ENCODE assay signal across 18 cellular contexts in the genomic region with DNA sequence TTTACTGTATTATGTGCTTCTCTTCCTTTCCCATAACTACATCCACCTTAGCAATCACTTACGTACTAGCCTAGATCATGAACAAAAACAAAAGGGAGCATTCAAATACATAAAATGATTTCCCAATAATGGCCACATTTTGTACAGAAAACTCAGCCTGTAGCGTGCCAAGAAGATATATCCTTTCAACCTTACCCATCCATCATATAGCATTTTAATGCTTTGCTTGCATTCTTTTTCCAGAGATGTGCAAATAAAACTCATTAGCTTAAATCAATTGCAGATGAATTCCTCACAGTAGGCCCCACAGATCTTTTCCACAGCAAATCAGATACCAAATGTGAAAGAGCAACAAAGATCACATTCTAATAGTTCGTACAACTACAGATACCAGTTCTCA. TPM values are rescaled to one million over a fixed set of nuclear protein-coding genes. Genes with fewer than 3 reads are reported as not detected.
DNase-seq lines count a peak whose midpoint lies in the region; ATAC-seq and TF ChIP-seq lines count a peak whose summit lies in the region.
"Had no signal": no experiment of that assay in that cellular context is flagged by ENCODE, and none has a peak within 500 bp of the region (broad histone marks: within the 10 kb centered on the region; RNA-seq: fewer than 3 reads in every experiment).

No MANE protein-coding gene starts in this region.

- no peak for TF ChIP-seq CTCF in CD8-positive, alpha-beta T cell (IDR thresholded peaks at IDR 0.05)
- no peak for TF ChIP-seq CTCF in brain microvascular endothelial cell (IDR thresholded peaks at IDR 0.05; ENCODE audit: low read depth, low read length, missing control alignments)

- no peak for ATAC-seq in activated CD4-positive, alpha-beta T cell treated with anti-CD3 and anti-CD28 coated beads for 36 hours
- ATAC-seq in CD8-positive, alpha-beta T cell: no peak
- no peak for ATAC-seq in naive thymus-derived CD8-positive, alpha-beta T cell
- ATAC-seq in GM18868 (IDR thresholded peaks at IDR 0.05; ENCODE audit: unreplicated experiment): no peak

- H3K27ac ChIP-seq in CD8-positive, alpha-beta T cell (ENCODE audit: low read depth, low read length): no peak overlapping the region
- no peak overlapping the region for H3K27ac ChIP-seq in brain microvascular endothelial cell
- H3K27ac ChIP-seq: 22Rv1, Peyer's patch had no signal

- H3K4me3 ChIP-seq in CD8-positive, alpha-beta T cell (ENCODE audit: low read depth, low read length): no peak overlapping the region
- H3K4me3 ChIP-seq in brain microvascular endothelial cell (ENCODE audit: low read depth, low read length): no peak overlapping the region
- H3K4me3 ChIP-seq: Peyer's patch had no signal

- H3K4me1 Mint-ChIP-seq in activated CD4-positive, alpha-beta T cell treated with anti-CD3 and anti-CD28 coated beads for 36 hours: peaks cover 12% of the 10 kb centered on the region
- peaks cover 13% of the 10 kb centered on the region for H3K4me1 Mint-ChIP-seq in CD8-positive, alpha-beta T cell (ENCODE audit: low read depth)
- H3K4me1 Mint-ChIP-seq in activated T-helper 1 cell treated with anti-CD3 and anti-CD28 coated beads, Interleukin-12 subunit alpha, Interleukin-12 subunit beta, Interleukin-2, Interleukin-4 antibody, amounts not matched to agents 30 ng/mL and 10 ng/mL and 1 ng/mL, durations not matched to agents 14 hours and 24 hours and 36 hours (ENCODE audit: low read depth): peaks cover 8% of the 10 kb centered on the region
- peaks cover 7 to 23% (median 17%) of the 10 kb centered on the region in 4 donors for H3K4me1 Mint-ChIP-seq in naive thymus-derived CD8-positive, alpha-beta T cell

- no peak for DNase-seq in activated CD4-positive, alpha-beta T cell treated with anti-CD3 and anti-CD28 coated beads for 36 hours
- DNase-seq in activated CD4-positive, alpha-beta T cell treated with anti-CD3 and anti-CD28 coated beads, Interleukin-2, amount 50 U/mL, for 1 hour: no peak
- DNase-seq in CD8-positive, alpha-beta T cell: no peak
- no peak for DNase-seq in activated T-helper 1 cell treated with anti-CD3 and anti-CD28 coated beads, Interleukin-12 subunit alpha, Interleukin-12 subunit beta, Interleukin-2, Interleukin-4 antibody, amounts not matched to agents 30 ng/mL and 10 ng/mL and 1 ng/mL, durations not matched to agents 14 hours and 24 hours and 36 hours (ENCODE audit: low spot score)
- no peak for DNase-seq in naive thymus-derived CD8-positive, alpha-beta T cell
- DNase-seq in brain microvascular endothelial cell: no peak
- no peak for DNase-seq in NK-92 (lab: John Stamatoyannopoulos, UW; ENCODE audit: unreplicated experiment)
- DNase-seq: CD4-positive, CD25-positive, alpha-beta regulatory T cell; HCEC 1CT; Karpas-422; NCI-H1417 treated with DMSO at 0.1 percent for 48 hours; NCI-H2029; NCI-H2171 treated with DMSO at 0.1 percent for 48 hours; NCI-H82; Peyer's patch; Right ventricle myocardium superior had no signal

- peaks cover 55% of the 10 kb centered on the region for H3K36me3 Mint-ChIP-seq in activated CD4-positive, alpha-beta T cell treated with anti-CD3 and anti-CD28 coated beads for 36 hours (ENCODE audit: low read depth)
- peaks cover 58% of the 10 kb centered on the region for H3K36me3 Mint-ChIP-seq in CD8-positive, alpha-beta T cell
- peaks cover 35% of the 10 kb centered on the region for H3K36me3 Mint-ChIP-seq in activated T-helper 1 cell treated with anti-CD3 and anti-CD28 coated beads, Interleukin-12 subunit alpha, Interleukin-12 subunit beta, Interleukin-2, Interleukin-4 antibody, amounts not matched to agents 30 ng/mL and 10 ng/mL and 1 ng/mL, durations not matched to agents 14 hours and 24 hours and 36 hours (ENCODE audit: low read depth)
- H3K36me3 Mint-ChIP-seq in naive thymus-derived CD8-positive, alpha-beta T cell: peaks cover 8 to 58% (median 26%) of the 10 kb centered on the region in 3 donors

- no peaks in the 10 kb centered on the region for H3K9me3 ChIP-seq in CD8-positive, alpha-beta T cell (ENCODE audit: low read length)
- H3K9me3 ChIP-seq: Peyer's patch had no signal

- in situ Hi-C loops in brain microvascular endothelial cell (cut with HindIII; ENCODE audit: low pct_ligation_motif_present, low sequenced_read_pairs): no loop called here

- CTCF ChIA-PET in activated CD4-positive, alpha-beta T cell treated with anti-CD3 and anti-CD28 coated beads for 36 hours (lab: Charles Lee): interaction anchor here (1.3 kb wide), 1 partner anchor 10 kb away, joined by 5 read pairs; no protein-coding TSS in a partner anchor
- CTCF ChIA-PET in CD8-positive, alpha-beta T cell (lab: Charles Lee): no interaction called here

- H3K27ac Mint-ChIP-seq in activated CD4-positive, alpha-beta T cell treated with anti-CD3 and anti-CD28 coated beads for 36 hours: peak overlapping the region; percentile 51
- peak overlapping the region; percentile 3 for H3K27ac Mint-ChIP-seq in CD8-positive, alpha-beta T cell
- H3K27ac Mint-ChIP-seq in activated T-helper 1 cell treated with anti-CD3 and anti-CD28 coated beads, Interleukin-12 subunit alpha, Interleukin-12 subunit beta, Interleukin-2, Interleukin-4 antibody, amounts not matched to agents 30 ng/mL and 10 ng/mL and 1 ng/mL, durations not matched to agents 14 hours and 24 hours and 36 hours: peak overlapping the region; percentile 9
- peak overlapping the region in 7 of 10 donors; percentile 1 to 60 (median 36) for H3K27ac Mint-ChIP-seq in naive thymus-derived CD8-positive, alpha-beta T cell

- intact Hi-C loops in activated CD4-positive, alpha-beta T cell treated with anti-CD3 and anti-CD28 coated beads for 36 hours (cut with DNase I, micrococcal nuclease): no loop called here
- intact Hi-C loops in CD8-positive, alpha-beta T cell (cut with DNase I, micrococcal nuclease): no loop called here
- intact Hi-C loops in activated T-helper 1 cell treated with anti-CD3 and anti-CD28 coated beads, Interleukin-12 subunit alpha, Interleukin-12 subunit beta, Interleukin-2, Interleukin-4 antibody, amounts not matched to agents 30 ng/mL and 10 ng/mL and 1 ng/mL, durations not matched to agents 14 hours and 24 hours and 36 hours (cut with micrococcal nuclease): loop anchor here (5.0 kb wide), 1 partner anchor 83 kb away; a partner anchor contains a TSS

- POLR2A ChIA-PET in activated CD4-positive, alpha-beta T cell treated with anti-CD3 and anti-CD28 coated beads for 36 hours (lab: Charles Lee): interaction anchor here (0.5 kb wide), 1 partner anchor 138 kb away, joined by 4 read pairs; no protein-coding TSS in a partner anchor
- POLR2A ChIA-PET in CD8-positive, alpha-beta T cell (lab: Charles Lee): interaction anchor here (1.3 kb wide), 1 partner anchor 20 kb away, joined by 3 read pairs; no protein-coding TSS in a partner anchor
- POLR2A ChIA-PET in naive thymus-derived CD8-positive, alpha-beta T cell (lab: Charles Lee): no interaction called here

- H3K36me3 ChIP-seq in CD8-positive, alpha-beta T cell (ENCODE audit: insufficient read depth, low read length): peaks cover 8% of the 10 kb centered on the region
- peaks cover 41% of the 10 kb centered on the region for H3K36me3 ChIP-seq in brain microvascular endothelial cell (replicated peaks)

- H3K27me3 ChIP-seq in CD8-positive, alpha-beta T cell (ENCODE audit: insufficient read depth, low read length): no peaks in the 10 kb centered on the region
- H3K27me3 ChIP-seq in brain microvascular endothelial cell (replicated peaks): no peaks in the 10 kb centered on the region
- H3K27me3 ChIP-seq: Peyer's patch had no signal

- H3K27me3 Mint-ChIP-seq in activated CD4-positive, alpha-beta T cell treated with anti-CD3 and anti-CD28 coated beads for 36 hours: no peaks in the 10 kb centered on the region
- H3K27me3 Mint-ChIP-seq in CD8-positive, alpha-beta T cell (ENCODE audit: low read depth): no peaks in the 10 kb centered on the region
- H3K27me3 Mint-ChIP-seq in activated T-helper 1 cell treated with anti-CD3 and anti-CD28 coated beads, Interleukin-12 subunit alpha, Interleukin-12 subunit beta, Interleukin-2, Interleukin-4 antibody, amounts not matched to agents 30 ng/mL and 10 ng/mL and 1 ng/mL, durations not matched to agents 14 hours and 24 hours and 36 hours (ENCODE audit: insufficient read depth): no peaks in the 10 kb centered on the region
- no peaks in the 10 kb centered on the region for H3K27me3 Mint-ChIP-seq in naive thymus-derived CD8-positive, alpha-beta T cell
- H3K27me3 Mint-ChIP-seq: CD4-positive, CD25-positive, alpha-beta regulatory T cell had no signal

- H3K4me1 ChIP-seq in CD8-positive, alpha-beta T cell (ENCODE audit: insufficient read depth, low read length): no peaks in the 10 kb centered on the region
- H3K4me1 ChIP-seq: Peyer's patch had no signal

- H3K4me3 Mint-ChIP-seq in activated CD4-positive, alpha-beta T cell treated with anti-CD3 and anti-CD28 coated beads for 36 hours: no peak overlapping the region
- no peak overlapping the region for H3K4me3 Mint-ChIP-seq in CD8-positive, alpha-beta T cell
- no peak overlapping the region for H3K4me3 Mint-ChIP-seq in activated T-helper 1 cell treated with anti-CD3 and anti-CD28 coated beads, Interleukin-12 subunit alpha, Interleukin-12 subunit beta, Interleukin-2, Interleukin-4 antibody, amounts not matched to agents 30 ng/mL and 10 ng/mL and 1 ng/mL, durations not matched to agents 14 hours and 24 hours and 36 hours
- H3K4me3 Mint-ChIP-seq in naive thymus-derived CD8-positive, alpha-beta T cell: no peak overlapping the region
- H3K4me3 Mint-ChIP-seq: CD4-positive, CD25-positive, alpha-beta regulatory T cell had no signal

- no peaks in the 10 kb centered on the region for H3K9me3 Mint-ChIP-seq in activated CD4-positive, alpha-beta T cell treated with anti-CD3 and anti-CD28 coated beads for 36 hours (ENCODE audit: low read depth)
- H3K9me3 Mint-ChIP-seq in CD8-positive, alpha-beta T cell: no peaks in the 10 kb centered on the region
- no peaks in the 10 kb centered on the region for H3K9me3 Mint-ChIP-seq in activated T-helper 1 cell treated with anti-CD3 and anti-CD28 coated beads, Interleukin-12 subunit alpha, Interleukin-12 subunit beta, Interleukin-2, Interleukin-4 antibody, amounts not matched to agents 30 ng/mL and 10 ng/mL and 1 ng/mL, durations not matched to agents 14 hours and 24 hours and 36 hours
- H3K9me3 Mint-ChIP-seq in naive thymus-derived CD8-positive, alpha-beta T cell: no peaks in the 10 kb centered on the region
- H3K9me3 Mint-ChIP-seq: CD4-positive, CD25-positive, alpha-beta regulatory T cell had no signal

RNA-seq across cellular contexts. Expression of a gene that starts 20.8 kb away (rescaled TPM):
- 100 to 1,000 TPM in 1 of 2 experiments, 10 to 100 TPM in 1; 96.8 to 115 TPM for total RNA-seq in activated CD4-positive, alpha-beta T cell treated with anti-CD3 and anti-CD28 coated beads for 36 hours
- total RNA-seq in CD8-positive, alpha-beta T cell: 10 to 100 TPM; 32.1 to 35.7 TPM
- total RNA-seq in activated T-helper 1 cell treated with anti-CD3 and anti-CD28 coated beads, Interleukin-12 subunit alpha, Interleukin-12 subunit beta, Interleukin-2, Interleukin-4 antibody, amounts not matched to agents 30 ng/mL and 10 ng/mL and 1 ng/mL, durations not matched to agents 14 hours and 24 hours and 36 hours: 124 and 133 TPM in 2 replicates
- total RNA-seq in naive thymus-derived CD8-positive, alpha-beta T cell: 10 to 100 TPM; 57.5 to 59.5 TPM
- polyA plus RNA-seq in naive thymus-derived CD8-positive, alpha-beta T cell: 10 to 100 TPM; 71.8 to 96.6 (median 84.4) TPM
